Comparison of ENCODE assay signal across 24 cellular contexts in the genomic region with DNA sequence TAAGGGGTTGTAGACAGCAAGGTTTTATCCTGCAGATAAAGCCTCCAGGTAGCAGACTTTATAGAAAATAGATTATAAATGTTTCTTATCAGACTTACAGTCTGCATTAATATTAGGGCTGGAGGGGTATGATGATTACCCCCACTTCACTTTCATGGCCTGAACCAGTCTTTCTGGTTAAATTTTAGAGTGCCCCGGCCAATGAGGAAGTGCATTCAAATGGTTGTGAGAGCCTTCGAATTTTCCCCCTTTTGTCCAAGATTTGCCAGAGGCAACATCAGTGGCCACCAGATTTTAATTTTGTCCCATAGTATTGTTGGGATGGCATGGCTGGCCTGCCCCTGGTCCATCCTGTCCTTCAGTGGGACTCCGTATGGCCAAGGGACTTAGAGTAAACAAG. TPM values are rescaled to one million over a fixed set of nuclear protein-coding genes. Genes with fewer than 3 reads are reported as not detected.
A peak's percentile ranks its signal among the peaks of the same experiment; 100 is the strongest.
DNase-seq lines count a peak whose midpoint lies in the region; ATAC-seq, FAIRE-seq and TF ChIP-seq lines count a peak whose summit lies in the region.
"Had no signal": no experiment of that assay in that cellular context is flagged by ENCODE, and none has a peak within 500 bp of the region (broad histone marks: within the 10 kb centered on the region; RNA-seq: fewer than 3 reads in every experiment).

No MANE protein-coding gene starts in this region.

- H2BK5ac ChIP-seq in trophoblast cell (ENCODE audit: low read depth, low read length, poor library complexity), result no peak overlapping the region

- CTCF ChIA-PET in K562 (lab: Yijun Ruan, JAX; ENCODE audit: low intra/inter-chr PET ratio), result no interaction called here
- CTCF ChIA-PET in activated CD8-positive, alpha-beta T cell treated with anti-CD3 and anti-CD28 coated beads for 36 hours (lab: Charles Lee), result no interaction called here

- peak overlapping the region; percentile 92 for H3K27ac Mint-ChIP-seq in mesothelial cell of epicardium
- H3K27ac Mint-ChIP-seq in activated CD8-positive, alpha-beta T cell treated with anti-CD3 and anti-CD28 coated beads for 36 hours, result no peak overlapping the region
- no peak overlapping the region for H3K27ac Mint-ChIP-seq in activated T-helper 2 cell treated with anti-CD3 and anti-CD28 coated beads, Interferon-gamma antibody, Interleukin-2, Interleukin-4, amounts not matched to agents 10 μg/mL and 5 μg/mL and 100 μg/mL, durations not matched to agents 14 hours and 24 hours and 36 hours
- H3K27ac Mint-ChIP-seq: CD14-positive monocyte; CD4-positive, alpha-beta memory T cell; CD4-positive, CD25-positive, alpha-beta regulatory T cell; CD8-positive, alpha-beta memory T cell had no signal

- no peak for ATAC-seq in K562
- no peak for ATAC-seq in activated CD8-positive, alpha-beta T cell treated with anti-CD3 and anti-CD28 coated beads for 36 hours

- peaks cover 11% of the 10 kb centered on the region for H3K36me3 Mint-ChIP-seq in mesothelial cell of epicardium
- H3K36me3 Mint-ChIP-seq in activated CD8-positive, alpha-beta T cell treated with anti-CD3 and anti-CD28 coated beads for 36 hours (ENCODE audit: low read depth), result peaks cover 7% of the 10 kb centered on the region
- no peaks in the 10 kb centered on the region for H3K36me3 Mint-ChIP-seq in activated T-helper 2 cell treated with anti-CD3 and anti-CD28 coated beads, Interferon-gamma antibody, Interleukin-2, Interleukin-4, amounts not matched to agents 10 μg/mL and 5 μg/mL and 100 μg/mL, durations not matched to agents 14 hours and 24 hours and 36 hours (ENCODE audit: low read depth)

- TF ChIP-seq CTCF in K562 (IDR thresholded peaks at IDR 0.05 in 2 of 3, conservative IDR thresholded peaks at IDR 0.05 in 1 of 3; ENCODE audit: insufficient read depth in 2 of 3, low read depth in 1 of 3, low read length in 3 of 3) (no peak), mesothelial cell of epicardium (IDR thresholded peaks at IDR 0.05; ENCODE audit: unreplicated experiment) (no peak)
- no peak for TF ChIP-seq CTCF in activated CD8-positive, alpha-beta T cell treated with anti-CD3 and anti-CD28 coated beads for 36 hours (IDR thresholded peaks at IDR 0.05)

- H3K4me2 ChIP-seq in K562 (ENCODE audit: insufficient read depth, low read length), result no peak overlapping the region
- no peak overlapping the region for H3K4me2 ChIP-seq in trophoblast cell (ENCODE audit: low read length)

- H3K23ac ChIP-seq in trophoblast cell (ENCODE audit: low read length), result no peak overlapping the region

- H3K4me3 ChIP-seq in K562 (no peak overlapping the region), trophoblast cell (ENCODE audit: low read depth, low read length) (no peak overlapping the region)
- H3K4me3 ChIP-seq: BLaER1 had no signal

- no peaks in the 10 kb centered on the region for H3K9me1 ChIP-seq in K562 (ENCODE audit: control insufficient read depth, insufficient read depth, low read length)

- H3K79me1 ChIP-seq in trophoblast cell (ENCODE audit: low read length), result no peaks in the 10 kb centered on the region

- no peak overlapping the region for H3K4ac ChIP-seq in trophoblast cell (ENCODE audit: low read depth, low read length)

- H2BK12ac ChIP-seq in trophoblast cell (ENCODE audit: low read length), result peak overlapping the region; percentile 22

- H3K27ac ChIP-seq in K562 (ENCODE audit: extremely low read depth, low read depth, low read length) (no peak overlapping the region), trophoblast cell (ENCODE audit: low read depth, low read length) (no peak overlapping the region)
- H3K27ac ChIP-seq: 22Rv1, BLaER1 had no signal

- no peak overlapping the region for H4K12ac ChIP-seq in trophoblast cell (ENCODE audit: low read depth, low read length)

- no peak overlapping the region for H3K14ac ChIP-seq in trophoblast cell (ENCODE audit: low read length)

- H3K79me2 ChIP-seq in K562 (ENCODE audit: control insufficient read depth, insufficient read depth, low read length), result no peaks in the 10 kb centered on the region
- H3K79me2 ChIP-seq in trophoblast cell (ENCODE audit: control insufficient read depth, insufficient read depth, low read length, poor library complexity), result no peaks in the 10 kb centered on the region

- H3K36me3 ChIP-seq in K562 (ENCODE audit: control insufficient read depth, insufficient read depth, low read length) (no peaks in the 10 kb centered on the region), trophoblast cell (ENCODE audit: control insufficient read depth in 1 of 2, insufficient read depth in 2 of 2, low read length in 2 of 2) (no peaks in the 10 kb centered on the region)
- H3K36me3 ChIP-seq: BE2C had no signal

- TF ChIP-seq EP300 in K562 (IDR thresholded peaks at IDR 0.05; ENCODE audit: low read length), result no peak

- POLR2A ChIA-PET in K562 (lab: Yijun Ruan, JAX), result interaction anchor here (1.0 kb wide), 1 partner anchor 9 kb away, joined by 3 read pairs; no protein-coding TSS in a partner anchor
- POLR2A ChIA-PET in activated CD8-positive, alpha-beta T cell treated with anti-CD3 and anti-CD28 coated beads for 36 hours (lab: Charles Lee), result no interaction called here

- no peak for FAIRE-seq in GM12891 (lab: Jason Lieb, UNC)
- no peak for FAIRE-seq in K562 (lab: Jason Lieb, UNC)
- FAIRE-seq: A204.1, D721Med, G401.6, GM19239 had no signal

- no peak overlapping the region for H3K4me3 Mint-ChIP-seq in mesothelial cell of epicardium
- H3K4me3 Mint-ChIP-seq in activated CD8-positive, alpha-beta T cell treated with anti-CD3 and anti-CD28 coated beads for 36 hours, result no peak overlapping the region
- no peak overlapping the region for H3K4me3 Mint-ChIP-seq in activated T-helper 2 cell treated with anti-CD3 and anti-CD28 coated beads, Interferon-gamma antibody, Interleukin-2, Interleukin-4, amounts not matched to agents 10 μg/mL and 5 μg/mL and 100 μg/mL, durations not matched to agents 14 hours and 24 hours and 36 hours (ENCODE audit: low read depth)
- H3K4me3 Mint-ChIP-seq: CD14-positive monocyte; CD4-positive, alpha-beta memory T cell; CD4-positive, CD25-positive, alpha-beta regulatory T cell; CD8-positive, alpha-beta memory T cell had no signal

- no peaks in the 10 kb centered on the region for H3K27me3 ChIP-seq in K562 (ENCODE audit: control insufficient read depth in 2 of 2, insufficient read depth in 2 of 2, low read length in 2 of 2)
- H3K27me3 ChIP-seq in trophoblast cell (ENCODE audit: insufficient read depth, low read length), result no peaks in the 10 kb centered on the region
- H3K27me3 ChIP-seq: BE2C, BLaER1 had no signal

- TF ChIP-seq POLR2A in GM12891 (IDR thresholded peaks at IDR 0.05; ENCODE audit: low read depth, low read length) (no peak), K562 (conservative IDR thresholded peaks at IDR 0.05) (no peak)

- intact Hi-C loops in K562 (cut with micrococcal nuclease), result no loop called here
- intact Hi-C loops in activated CD8-positive, alpha-beta T cell treated with anti-CD3 and anti-CD28 coated beads for 36 hours (cut with micrococcal nuclease), result no loop called here
- intact Hi-C loops in activated T-helper 2 cell treated with anti-CD3 and anti-CD28 coated beads, Interferon-gamma antibody, Interleukin-2, Interleukin-4, amounts not matched to agents 10 μg/mL and 5 μg/mL and 100 μg/mL, durations not matched to agents 14 hours and 24 hours and 36 hours (cut with micrococcal nuclease), result no loop called here

- H3K4me1 Mint-ChIP-seq in mesothelial cell of epicardium, result peaks cover 20% of the 10 kb centered on the region
- H3K4me1 Mint-ChIP-seq in activated CD8-positive, alpha-beta T cell treated with anti-CD3 and anti-CD28 coated beads for 36 hours (ENCODE audit: low read depth), result no peaks in the 10 kb centered on the region
- no peaks in the 10 kb centered on the region for H3K4me1 Mint-ChIP-seq in activated T-helper 2 cell treated with anti-CD3 and anti-CD28 coated beads, Interferon-gamma antibody, Interleukin-2, Interleukin-4, amounts not matched to agents 10 μg/mL and 5 μg/mL and 100 μg/mL, durations not matched to agents 14 hours and 24 hours and 36 hours (ENCODE audit: low read depth)
- H3K4me1 Mint-ChIP-seq: CD14-positive monocyte; CD4-positive, CD25-positive, alpha-beta regulatory T cell; CD8-positive, alpha-beta memory T cell had no signal

- H3K4me1 ChIP-seq in K562 (replicated peaks in 1 of 2; ENCODE audit: control insufficient read depth in 2 of 2, insufficient read depth in 2 of 2, low read length in 2 of 2) (no peaks in the 10 kb centered on the region), trophoblast cell (ENCODE audit: control insufficient read depth in 1 of 2, insufficient read depth in 2 of 2, low read length in 2 of 2) (no peaks in the 10 kb centered on the region)
- H3K4me1 ChIP-seq: BE2C had no signal

- H3K9me3 ChIP-seq in K562 (replicated peaks; ENCODE audit: control insufficient read depth, insufficient read depth, low read depth, low read length), result no peaks in the 10 kb centered on the region
- peaks cover 7% of the 10 kb centered on the region for H3K9me3 ChIP-seq in trophoblast cell (ENCODE audit: insufficient read depth, low read depth, low read length)
- H3K9me3 ChIP-seq: BE2C, Caco-2 had no signal

- H3K18ac ChIP-seq in trophoblast cell (ENCODE audit: low read length), result peak overlapping the region; percentile 71

- peaks cover 7% of the 10 kb centered on the region for H3K9me3 Mint-ChIP-seq in mesothelial cell of epicardium
- H3K9me3 Mint-ChIP-seq in activated CD8-positive, alpha-beta T cell treated with anti-CD3 and anti-CD28 coated beads for 36 hours, result no peaks in the 10 kb centered on the region
- no peaks in the 10 kb centered on the region for H3K9me3 Mint-ChIP-seq in activated T-helper 2 cell treated with anti-CD3 and anti-CD28 coated beads, Interferon-gamma antibody, Interleukin-2, Interleukin-4, amounts not matched to agents 10 μg/mL and 5 μg/mL and 100 μg/mL, durations not matched to agents 14 hours and 24 hours and 36 hours
- H3K9me3 Mint-ChIP-seq: CD4-positive, alpha-beta memory T cell; CD4-positive, CD25-positive, alpha-beta regulatory T cell; CD8-positive, alpha-beta memory T cell had no signal

- no peak overlapping the region for H2BK120ac ChIP-seq in trophoblast cell (ENCODE audit: insufficient read depth, low read length, poor library complexity)

- H4K91ac ChIP-seq in trophoblast cell (ENCODE audit: low read depth, low read length), result no peak overlapping the region

- 50% methylated on average over 3 of the region's 3 CpGs for WGBS in K562 (ENCODE audit: insufficient coverage, low coverage, missing lambda C conversion rate)
- WGBS in trophoblast cell (ENCODE audit: extremely low coverage, insufficient coverage, insufficient read length), result no CpG with 5 or more reads among the region's 3 CpGs

- TF ChIP-seq RAD21 in K562 (CRISPR knock-in tag; conservative IDR thresholded peaks at IDR 0.05 in 1 of 2, IDR thresholded peaks at IDR 0.05 in 1 of 2), result no peak

- in situ Hi-C loops in K562 (cut with MboI), result no loop called here

- DNase-seq in GM12891 (ENCODE audit: insufficient read length, low spot score), result no peak
- DNase-seq in K562 (ENCODE audit: extremely low read depth in 1 of 4, low spot score in 3 of 4), result no peak
- no peak for DNase-seq in mesothelial cell of epicardium (ENCODE audit: low spot score in 2 of 2, unreplicated experiment in 2 of 2)
- DNase-seq in trophoblast cell, result no peak
- no peak for DNase-seq in A172 (ENCODE audit: low spot score)
- DNase-seq in COLO829 (ENCODE audit: low spot score), result no peak
- DNase-seq in activated CD8-positive, alpha-beta T cell treated with anti-CD3 and anti-CD28 coated beads for 36 hours, result no peak
- no peak for DNase-seq in activated T-helper 2 cell treated with anti-CD3 and anti-CD28 coated beads, Interferon-gamma antibody, Interleukin-2, Interleukin-4, amounts not matched to agents 10 μg/mL and 5 μg/mL and 100 μg/mL, durations not matched to agents 14 hours and 24 hours and 36 hours (ENCODE audit: low spot score)
- DNase-seq: ACHN; BE2C; Caco-2; Calu3; CD4-positive, alpha-beta memory T cell; CD4-positive, CD25-positive, alpha-beta regulatory T cell; CD8-positive, alpha-beta memory T cell; DMS79 treated with DMSO at 0.1 percent for 48 hours; GF-D8 had no signal

- no peak overlapping the region for H3K9ac ChIP-seq in K562 (ENCODE audit: insufficient read depth in 1 of 2, low read depth in 2 of 2, low read length in 2 of 2)
- H3K9ac ChIP-seq in trophoblast cell (ENCODE audit: low read length), result no peak overlapping the region
- H3K9ac ChIP-seq: BLaER1 had no signal

- no peak overlapping the region for H2AK5ac ChIP-seq in trophoblast cell (ENCODE audit: low read length)

- no peak overlapping the region for H4K8ac ChIP-seq in trophoblast cell (ENCODE audit: low read depth, low read length)

- no TSS peak for BruUV-seq in K562 (replicated peaks; lab: Mats Ljungman, UMichigan)

- H3K27me3 Mint-ChIP-seq in mesothelial cell of epicardium (ENCODE audit: low read depth), result no peaks in the 10 kb centered on the region
- no peaks in the 10 kb centered on the region for H3K27me3 Mint-ChIP-seq in activated CD8-positive, alpha-beta T cell treated with anti-CD3 and anti-CD28 coated beads for 36 hours
- H3K27me3 Mint-ChIP-seq in activated T-helper 2 cell treated with anti-CD3 and anti-CD28 coated beads, Interferon-gamma antibody, Interleukin-2, Interleukin-4, amounts not matched to agents 10 μg/mL and 5 μg/mL and 100 μg/mL, durations not matched to agents 14 hours and 24 hours and 36 hours (ENCODE audit: low read depth), result no peaks in the 10 kb centered on the region
- H3K27me3 Mint-ChIP-seq: CD4-positive, alpha-beta memory T cell; CD4-positive, CD25-positive, alpha-beta regulatory T cell; CD8-positive, alpha-beta memory T cell had no signal

- no peak overlapping the region for H2AFZ ChIP-seq in K562 (ENCODE audit: low read depth, low read length)
- H2AFZ ChIP-seq in trophoblast cell (ENCODE audit: insufficient read depth, low read length, poor library complexity), result no peak overlapping the region

- no peaks in the 10 kb centered on the region for H4K20me1 ChIP-seq in K562 (replicated peaks; ENCODE audit: control insufficient read depth, insufficient read depth, low read length)
- H4K20me1 ChIP-seq: BLaER1 had no signal

RNA-seq across cellular contexts. Expression of a gene that starts 31.6 kb away (rescaled TPM):
- 94.9 TPM for polyA plus RNA-seq in GM12891 (2012; ENCODE audit: low read depth, missing spikeins)
- total RNA-seq in K562 (2011; cell fraction: chromatin; rRNA removed; ENCODE audit: low replicate concordance), result 14.1 and 18.1 TPM in 2 replicates
- total RNA-seq in K562 (2011; cell fraction: nucleolus; rRNA removed), result 8.0 and 10.3 TPM in 2 replicates
- 8.6 and 13.4 TPM in 2 replicates for total RNA-seq in K562 (2011; cell fraction: nucleoplasm; rRNA removed)
- total RNA-seq in K562 (2014; rRNA removed), result 14.4 and 15.4 TPM in 2 replicates
- total RNA-seq in K562 (2014; rRNA removed; fragmentation: Illumina TruSeq; extraction: Trizol), result 21.4 and 23.6 TPM in 2 replicates
- 19.6 and 21.2 TPM in 2 replicates for total RNA-seq in K562 (2015; rRNA removed; fragmentation: Illumina TruSeq; extraction: Trizol)
- total RNA-seq in K562 (2021), result 16.9 and 18.2 TPM in 2 replicates
- 31.3 and 35.6 TPM in 2 replicates for polyA plus RNA-seq in K562 (2011; rRNA removed)
- 16.0 and 21.1 TPM in 2 replicates for polyA plus RNA-seq in K562 (2011; cell fraction: cytosol; rRNA removed)
- polyA plus RNA-seq in K562 (2011; cell fraction: nucleus; rRNA removed), result 9.4 and 10.7 TPM in 2 replicates
- polyA plus RNA-seq in K562 (2012), result 35.7 and 84.8 TPM in 2 replicates
- 21.4 and 21.7 TPM in 2 replicates for polyA plus RNA-seq in K562 (2014; fragmentation: Illumina TruSeq; extraction: Trizol)
- 10 to 100 TPM; 56.6 to 77.0 TPM for polyA plus RNA-seq in K562 (2014; fragmentation: Nextera tagmentation; extraction: Ambion mirVana)
- 17.3 and 22.7 TPM in 2 replicates for polyA plus RNA-seq in K562 (2014; rRNA removed)
- 10.6 and 14.1 TPM in 2 replicates for polyA minus RNA-seq in K562 (2011; rRNA and poly(A)+ RNA removed)
- 4.1 and 7.3 TPM in 2 replicates for polyA minus RNA-seq in K562 (2011; cell fraction: cytosol; rRNA and poly(A)+ RNA removed)
- 2.8 and 6.6 TPM in 2 replicates for polyA minus RNA-seq in K562 (2011; cell fraction: nucleus; rRNA and poly(A)+ RNA removed)
- total RNA-seq in mesothelial cell of epicardium, result 36.1 to 40.3 TPM (median 37.9 TPM) in 3 replicates
- polyA plus RNA-seq in trophoblast cell (2013), result 39.3 and 39.7 TPM in 2 replicates
- 45.9 and 50.7 TPM in 2 replicates for total RNA-seq in A172 (2014; rRNA removed; shearing (Covaris generic))
- total RNA-seq in activated CD8-positive, alpha-beta T cell treated with anti-CD3 and anti-CD28 coated beads for 36 hours, result 10 to 100 TPM; 25.3 to 27.0 TPM
- total RNA-seq in activated T-helper 2 cell treated with anti-CD3 and anti-CD28 coated beads, Interferon-gamma antibody, Interleukin-2, Interleukin-4, amounts not matched to agents 10 μg/mL and 5 μg/mL and 100 μg/mL, durations not matched to agents 14 hours and 24 hours and 36 hours, result 27.5 and 29.1 TPM in 2 replicates

RNA-seq across cellular contexts. Expression of a gene that starts 48.6 kb away (rescaled TPM):
- polyA plus RNA-seq in GM12891 (2012; ENCODE audit: low read depth, missing spikeins), result 142 TPM
- total RNA-seq in K562 (2011; cell fraction: chromatin; rRNA removed; ENCODE audit: low replicate concordance), result 61.0 and 77.5 TPM in 2 replicates
- 53.8 and 58.2 TPM in 2 replicates for total RNA-seq in K562 (2011; cell fraction: nucleolus; rRNA removed)
- 73.7 and 82.9 TPM in 2 replicates for total RNA-seq in K562 (2011; cell fraction: nucleoplasm; rRNA removed)
- total RNA-seq in K562 (2014; rRNA removed) (247 and 314 TPM in 2 replicates), K562 (2014; rRNA removed; fragmentation: Illumina TruSeq; extraction: Trizol) (367 and 401 TPM in 2 replicates), K562 (2015; rRNA removed; fragmentation: Illumina TruSeq; extraction: Trizol) (334 and 336 TPM in 2 replicates), K562 (2021) (368 and 369 TPM in 2 replicates), mesothelial cell of epicardium (153 to 162 TPM (median 161 TPM) in 3 replicates)
- polyA plus RNA-seq in K562 (2011; rRNA removed) (230 and 345 TPM in 2 replicates), K562 (2014; fragmentation: Illumina TruSeq; extraction: Trizol) (303 and 305 TPM in 2 replicates), K562 (2014; fragmentation: Nextera tagmentation; extraction: Ambion mirVana) (100 to 1,000 TPM; 101 to 157 TPM), K562 (2014; rRNA removed) (228 and 263 TPM in 2 replicates)
- polyA plus RNA-seq in K562 (2011; cell fraction: cytosol; rRNA removed), result 96.7 and 163 TPM in 2 replicates
- 72.5 and 101 TPM in 2 replicates for polyA plus RNA-seq in K562 (2011; cell fraction: nucleus; rRNA removed)
- polyA plus RNA-seq in K562 (2012), result 283 and 320 TPM in 2 replicates
- polyA minus RNA-seq in K562 (2011; rRNA and poly(A)+ RNA removed), result 268 and 284 TPM in 2 replicates
- 186 and 192 TPM in 2 replicates for polyA minus RNA-seq in K562 (2011; cell fraction: cytosol; rRNA and poly(A)+ RNA removed)
- 34.2 and 51.4 TPM in 2 replicates for polyA minus RNA-seq in K562 (2011; cell fraction: nucleus; rRNA and poly(A)+ RNA removed)
- polyA plus RNA-seq in trophoblast cell (2013), result 167 and 168 TPM in 2 replicates
- total RNA-seq in A172 (2014; rRNA removed; shearing (Covaris generic)), result 402 and 428 TPM in 2 replicates
- 100 to 1,000 TPM; 388 to 390 TPM for total RNA-seq in activated CD8-positive, alpha-beta T cell treated with anti-CD3 and anti-CD28 coated beads for 36 hours
- total RNA-seq in activated T-helper 2 cell treated with anti-CD3 and anti-CD28 coated beads, Interferon-gamma antibody, Interleukin-2, Interleukin-4, amounts not matched to agents 10 μg/mL and 5 μg/mL and 100 μg/mL, durations not matched to agents 14 hours and 24 hours and 36 hours, result 360 and 367 TPM in 2 replicates
